ENCODE assay signal across 1 cellular context in genomic region chrX:106780664-106781377, GRCh38.
TF ChIP-seq lines count a peak whose summit lies in the region.

No MANE protein-coding gene starts in this region.

TF ChIP-seq in GM23338, 12 proteins besides CTCF, POLR2A, EP300 and RAD21 (continued from another document):
- TF ChIP-seq REST (IDR thresholded peaks at IDR 0.05; ENCODE audit: unreplicated experiment), result no peak
- TF ChIP-seq JUNB (IDR thresholded peaks at IDR 0.05; ENCODE audit: unreplicated experiment), result no peak
- TF ChIP-seq ZNF462 (CRISPR knock-in tag; IDR thresholded peaks at IDR 0.05), result no peak
- no peak for TF ChIP-seq EZH2phosphoT487 (IDR thresholded peaks at IDR 0.05; ENCODE audit: unreplicated experiment)
- no peak for TF ChIP-seq CREB1 (CRISPR knock-in tag; IDR thresholded peaks at IDR 0.05; ENCODE audit: low read depth)
- no peak for TF ChIP-seq ZNF114 (CRISPR knock-in tag; IDR thresholded peaks at IDR 0.05)
- TF ChIP-seq ZNF331 (CRISPR knock-in tag; IDR thresholded peaks at IDR 0.05; ENCODE audit: low read depth), result no peak
- TF ChIP-seq EZH2 (IDR thresholded peaks at IDR 0.05; ENCODE audit: low read depth, unreplicated experiment), result no peak
TF ChIP-seq in GM23338: peak in this region for 0.
